Comparison of ENCODE assay signal across 15 cellular contexts in genomic region chr10:107028249-107028648, GRCh38.
"Had no signal": no experiment of that assay in that cellular context is flagged by ENCODE, and none has a peak within 500 bp of the region (broad histone marks: within the 10 kb centered on the region; RNA-seq: fewer than 3 reads in every experiment).

No MANE protein-coding gene starts in this region.

- H3K27me3 ChIP-seq: esophagus squamous epithelium, pancreas, right lobe of liver, suprapubic skin had no signal

- H3K27ac ChIP-seq: esophagus squamous epithelium, pancreas, right lobe of liver, suprapubic skin had no signal

- H3K36me3 ChIP-seq: esophagus squamous epithelium, pancreas, right lobe of liver, suprapubic skin had no signal

- H3K4me3 ChIP-seq: esophagus squamous epithelium, pancreas, right lobe of liver, suprapubic skin had no signal

- ATAC-seq: activated CD8-positive, alpha-beta memory T cell treated with anti-CD3 and anti-CD28 coated beads, Interleukin-2, amount 10 ng/mL, durations not matched to agents 7 days and 5 days; naive thymus-derived CD8-positive, alpha-beta T cell; pancreas; right lobe of liver; stimulated activated naive CD8-positive, alpha-beta T cell treated with anti-CD3 and anti-CD28 coated beads, Interleukin-15, amount 100 ng/mL, for 72 hours had no signal

- H3K9me3 ChIP-seq: esophagus squamous epithelium, pancreas, right lobe of liver, suprapubic skin had no signal

- DNase-seq: activated B cell treated with CpG ODN at 0.5 μM for 24 hours; activated CD4-positive, alpha-beta memory T cell treated with anti-CD3 and anti-CD28 coated beads, Interleukin-2, amount 10 ng/mL, durations not matched to agents 7 days and 5 days; activated CD4-positive, alpha-beta T cell treated with anti-CD3 and anti-CD28 coated beads for 4 hours; activated CD8-positive, alpha-beta memory T cell treated with anti-CD3 and anti-CD28 coated beads, Interleukin-2, amount 10 ng/mL, durations not matched to agents 7 days and 5 days; effector CD8-positive, alpha-beta T cell; esophagus squamous epithelium; naive thymus-derived CD8-positive, alpha-beta T cell; pancreas; right lobe of liver; small intestine; stimulated activated CD4-positive, alpha-beta T cell treated with anti-CD3 and anti-CD28 coated beads, Interleukin-15, amount 100 ng/mL, for 24 hours; stimulated activated CD4-positive, alpha-beta T cell treated with anti-CD3 and anti-CD28 coated beads, Interleukin-2, amount 100 ng/mL, for 48 hours; stimulated activated naive CD8-positive, alpha-beta T cell treated with anti-CD3 and anti-CD28 coated beads, Interleukin-15, amount 100 ng/mL, for 72 hours; trophoblast cell had no signal

- H3K4me1 ChIP-seq: esophagus squamous epithelium, pancreas, right lobe of liver, suprapubic skin had no signal
